Comparison of ENCODE assay signal across 1 cellular context in the genomic region with DNA sequence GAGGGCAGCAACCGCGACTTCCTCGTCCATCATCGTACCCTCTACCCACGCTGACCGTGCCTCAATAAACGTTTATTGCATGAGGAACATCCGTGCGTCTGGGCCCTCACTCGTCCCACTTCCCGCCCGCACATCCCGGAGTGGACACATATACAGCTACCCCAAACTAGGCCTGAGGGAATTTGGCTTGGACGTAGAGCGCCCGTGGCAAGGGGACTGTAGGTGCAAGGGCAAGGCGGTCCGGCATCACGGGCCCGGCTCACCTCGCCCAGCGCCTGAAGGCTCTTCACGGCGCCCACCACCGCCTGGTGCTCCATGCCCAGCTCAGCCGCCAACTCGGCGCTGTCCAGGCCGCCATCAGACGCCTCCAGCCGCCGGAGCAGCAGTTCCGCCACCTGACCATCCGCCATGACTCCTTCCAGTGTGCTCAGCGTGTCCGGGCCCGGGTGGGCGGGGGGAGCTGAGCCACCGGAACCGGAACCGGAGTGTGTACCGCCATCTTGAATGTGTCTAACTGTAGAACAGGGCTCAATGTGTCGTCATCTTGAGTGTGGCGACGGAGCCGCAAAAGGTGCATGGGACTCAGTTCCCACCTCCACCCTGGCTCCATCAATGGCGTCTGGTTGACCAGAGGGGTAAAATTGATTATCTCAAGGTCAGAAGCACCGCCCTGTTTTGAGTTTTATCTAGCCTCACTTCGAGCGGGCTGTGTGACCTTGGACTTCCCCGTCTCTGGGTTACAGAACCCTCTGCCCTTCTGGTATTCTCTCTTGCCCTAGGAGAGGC.
TF ChIP-seq lines count a peak whose summit lies in the region.

A gene (minus strand): TSS at position 425 of the 786 bp plus-strand sequence. CDS start 15 bp downstream, at position 410.

TF ChIP-seq in K562, 482 proteins besides CTCF, POLR2A, EP300 and RAD21 (continued from another document):
- TF ChIP-seq JUND (IDR thresholded peaks at IDR 0.05; ENCODE audit: borderline replicate concordance, low read depth, low read length) (peak; percentile 58; the same call in 1 of the 2 replicates), JUND (tag; IDR thresholded peaks at IDR 0.05; ENCODE audit: borderline replicate concordance, low read depth, low read length) (no peak; the same call in 2 of the 3 replicates), POLR2AphosphoS5 (IDR thresholded peaks at IDR 0.05; ENCODE audit: control insufficient read depth, insufficient read depth, low read depth, low read length) (peak; percentile 89), PCBP2 (IDR thresholded peaks at IDR 0.05; ENCODE audit: low read depth, low read length, poor library complexity, severe bottlenecking) (no peak), ELF4 (CRISPR knock-in tag; IDR thresholded peaks at IDR 0.05) (no peak), KLF13 (tag; IDR thresholded peaks at IDR 0.05; ENCODE audit: borderline replicate concordance, low read depth) (peak; percentile 43; the same call in 1 of the 2 replicates), KLF10 (CRISPR knock-in tag; IDR thresholded peaks at IDR 0.05) (no peak), HNRNPLL (IDR thresholded peaks at IDR 0.05; ENCODE audit: low read depth, low read length, poor library complexity, severe bottlenecking) (no peak), GTF2E2 (tag; IDR thresholded peaks at IDR 0.05) (peak; percentile 80; the same call in 1 of the 2 replicates), HLTF (IDR thresholded peaks at IDR 0.05) (no peak), ZBTB17 (CRISPR knock-in tag; IDR thresholded peaks at IDR 0.05) (no peak), ZNF347 (CRISPR knock-in tag; IDR thresholded peaks at IDR 0.05; ENCODE audit: low read depth) (no peak), POU5F1 (IDR thresholded peaks at IDR 0.05; ENCODE audit: borderline replicate concordance, low read depth, low read length, partially characterized antibody) (no peak), ILK (tag; IDR thresholded peaks at IDR 0.05; ENCODE audit: borderline replicate concordance, low read depth) (no peak)
- TF ChIP-seq, protein P1, sequence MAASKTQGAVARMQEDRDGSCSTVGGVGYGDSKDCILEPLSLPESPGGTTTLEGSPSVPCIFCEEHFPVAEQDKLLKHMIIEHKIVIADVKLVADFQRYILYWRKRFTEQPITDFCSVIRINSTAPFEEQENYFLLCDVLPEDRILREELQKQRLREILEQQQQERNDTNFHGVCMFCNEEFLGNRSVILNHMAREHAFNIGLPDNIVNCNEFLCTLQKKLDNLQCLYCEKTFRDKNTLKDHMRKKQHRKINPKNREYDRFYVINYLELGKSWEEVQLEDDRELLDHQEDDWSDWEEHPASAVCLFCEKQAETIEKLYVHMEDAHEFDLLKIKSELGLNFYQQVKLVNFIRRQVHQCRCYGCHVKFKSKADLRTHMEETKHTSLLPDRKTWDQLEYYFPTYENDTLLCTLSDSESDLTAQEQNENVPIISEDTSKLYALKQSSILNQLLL (CRISPR knock-in tag; IDR thresholded peaks at IDR 0.05; ENCODE audit: borderline replicate concordance) = no peak
- TF ChIP-seq, protein P2, sequence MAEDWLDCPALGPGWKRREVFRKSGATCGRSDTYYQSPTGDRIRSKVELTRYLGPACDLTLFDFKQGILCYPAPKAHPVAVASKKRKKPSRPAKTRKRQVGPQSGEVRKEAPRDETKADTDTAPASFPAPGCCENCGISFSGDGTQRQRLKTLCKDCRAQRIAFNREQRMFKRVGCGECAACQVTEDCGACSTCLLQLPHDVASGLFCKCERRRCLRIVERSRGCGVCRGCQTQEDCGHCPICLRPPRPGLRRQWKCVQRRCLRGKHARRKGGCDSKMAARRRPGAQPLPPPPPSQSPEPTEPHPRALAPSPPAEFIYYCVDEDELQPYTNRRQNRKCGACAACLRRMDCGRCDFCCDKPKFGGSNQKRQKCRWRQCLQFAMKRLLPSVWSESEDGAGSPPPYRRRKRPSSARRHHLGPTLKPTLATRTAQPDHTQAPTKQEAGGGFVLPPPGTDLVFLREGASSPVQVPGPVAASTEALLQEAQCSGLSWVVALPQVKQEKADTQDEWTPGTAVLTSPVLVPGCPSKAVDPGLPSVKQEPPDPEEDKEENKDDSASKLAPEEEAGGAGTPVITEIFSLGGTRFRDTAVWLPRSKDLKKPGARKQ (CRISPR knock-in tag; IDR thresholded peaks at IDR 0.05) = no peak
- TF ChIP-seq, protein P3, sequence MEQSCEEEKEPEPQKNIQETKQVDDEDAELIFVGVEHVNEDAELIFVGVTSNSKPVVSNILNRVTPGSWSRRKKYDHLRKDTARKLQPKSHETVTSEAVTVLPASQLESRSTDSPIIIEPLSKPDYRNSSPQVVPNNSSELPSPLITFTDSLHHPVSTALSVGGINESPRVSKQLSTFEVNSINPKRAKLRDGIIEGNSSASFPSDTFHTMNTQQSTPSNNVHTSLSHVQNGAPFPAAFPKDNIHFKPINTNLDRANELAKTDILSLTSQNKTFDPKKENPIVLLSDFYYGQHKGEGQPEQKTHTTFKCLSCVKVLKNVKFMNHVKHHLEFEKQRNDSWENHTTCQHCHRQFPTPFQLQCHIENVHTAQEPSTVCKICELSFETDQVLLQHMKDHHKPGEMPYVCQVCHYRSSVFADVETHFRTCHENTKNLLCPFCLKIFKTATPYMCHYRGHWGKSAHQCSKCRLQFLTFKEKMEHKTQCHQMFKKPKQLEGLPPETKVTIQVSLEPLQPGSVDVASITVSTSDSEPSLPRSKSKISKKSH (CRISPR knock-in tag; IDR thresholded peaks at IDR 0.05) = no peak
- TF ChIP-seq, protein P4, sequence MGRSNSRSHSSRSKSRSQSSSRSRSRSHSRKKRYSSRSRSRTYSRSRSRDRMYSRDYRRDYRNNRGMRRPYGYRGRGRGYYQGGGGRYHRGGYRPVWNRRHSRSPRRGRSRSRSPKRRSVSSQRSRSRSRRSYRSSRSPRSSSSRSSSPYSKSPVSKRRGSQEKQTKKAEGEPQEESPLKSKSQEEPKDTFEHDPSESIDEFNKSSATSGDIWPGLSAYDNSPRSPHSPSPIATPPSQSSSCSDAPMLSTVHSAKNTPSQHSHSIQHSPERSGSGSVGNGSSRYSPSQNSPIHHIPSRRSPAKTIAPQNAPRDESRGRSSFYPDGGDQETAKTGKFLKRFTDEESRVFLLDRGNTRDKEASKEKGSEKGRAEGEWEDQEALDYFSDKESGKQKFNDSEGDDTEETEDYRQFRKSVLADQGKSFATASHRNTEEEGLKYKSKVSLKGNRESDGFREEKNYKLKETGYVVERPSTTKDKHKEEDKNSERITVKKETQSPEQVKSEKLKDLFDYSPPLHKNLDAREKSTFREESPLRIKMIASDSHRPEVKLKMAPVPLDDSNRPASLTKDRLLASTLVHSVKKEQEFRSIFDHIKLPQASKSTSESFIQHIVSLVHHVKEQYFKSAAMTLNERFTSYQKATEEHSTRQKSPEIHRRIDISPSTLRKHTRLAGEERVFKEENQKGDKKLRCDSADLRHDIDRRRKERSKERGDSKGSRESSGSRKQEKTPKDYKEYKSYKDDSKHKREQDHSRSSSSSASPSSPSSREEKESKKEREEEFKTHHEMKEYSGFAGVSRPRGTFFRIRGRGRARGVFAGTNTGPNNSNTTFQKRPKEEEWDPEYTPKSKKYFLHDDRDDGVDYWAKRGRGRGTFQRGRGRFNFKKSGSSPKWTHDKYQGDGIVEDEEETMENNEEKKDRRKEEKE (IDR thresholded peaks at IDR 0.05; ENCODE audit: borderline replicate concordance in 1 of 2, control insufficient read depth in 1 of 2, low read depth in 2 of 2, low read length in 1 of 2) = no peak
- TF ChIP-seq, protein P5, sequence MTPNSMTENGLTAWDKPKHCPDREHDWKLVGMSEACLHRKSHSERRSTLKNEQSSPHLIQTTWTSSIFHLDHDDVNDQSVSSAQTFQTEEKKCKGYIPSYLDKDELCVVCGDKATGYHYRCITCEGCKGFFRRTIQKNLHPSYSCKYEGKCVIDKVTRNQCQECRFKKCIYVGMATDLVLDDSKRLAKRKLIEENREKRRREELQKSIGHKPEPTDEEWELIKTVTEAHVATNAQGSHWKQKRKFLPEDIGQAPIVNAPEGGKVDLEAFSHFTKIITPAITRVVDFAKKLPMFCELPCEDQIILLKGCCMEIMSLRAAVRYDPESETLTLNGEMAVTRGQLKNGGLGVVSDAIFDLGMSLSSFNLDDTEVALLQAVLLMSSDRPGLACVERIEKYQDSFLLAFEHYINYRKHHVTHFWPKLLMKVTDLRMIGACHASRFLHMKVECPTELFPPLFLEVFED (CRISPR knock-in tag; conservative IDR thresholded peaks at IDR 0.05) = no peak
- TF ChIP-seq, protein P6, sequence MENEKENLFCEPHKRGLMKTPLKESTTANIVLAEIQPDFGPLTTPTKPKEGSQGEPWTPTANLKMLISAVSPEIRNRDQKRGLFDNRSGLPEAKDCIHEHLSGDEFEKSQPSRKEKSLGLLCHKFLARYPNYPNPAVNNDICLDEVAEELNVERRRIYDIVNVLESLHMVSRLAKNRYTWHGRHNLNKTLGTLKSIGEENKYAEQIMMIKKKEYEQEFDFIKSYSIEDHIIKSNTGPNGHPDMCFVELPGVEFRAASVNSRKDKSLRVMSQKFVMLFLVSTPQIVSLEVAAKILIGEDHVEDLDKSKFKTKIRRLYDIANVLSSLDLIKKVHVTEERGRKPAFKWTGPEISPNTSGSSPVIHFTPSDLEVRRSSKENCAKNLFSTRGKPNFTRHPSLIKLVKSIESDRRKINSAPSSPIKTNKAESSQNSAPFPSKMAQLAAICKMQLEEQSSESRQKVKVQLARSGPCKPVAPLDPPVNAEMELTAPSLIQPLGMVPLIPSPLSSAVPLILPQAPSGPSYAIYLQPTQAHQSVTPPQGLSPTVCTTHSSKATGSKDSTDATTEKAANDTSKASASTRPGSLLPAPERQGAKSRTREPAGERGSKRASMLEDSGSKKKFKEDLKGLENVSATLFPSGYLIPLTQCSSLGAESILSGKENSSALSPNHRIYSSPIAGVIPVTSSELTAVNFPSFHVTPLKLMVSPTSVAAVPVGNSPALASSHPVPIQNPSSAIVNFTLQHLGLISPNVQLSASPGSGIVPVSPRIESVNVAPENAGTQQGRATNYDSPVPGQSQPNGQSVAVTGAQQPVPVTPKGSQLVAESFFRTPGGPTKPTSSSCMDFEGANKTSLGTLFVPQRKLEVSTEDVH (IDR thresholded peaks at IDR 0.05; ENCODE audit: low read depth, partially characterized antibody) = peak; percentile 55
- TF ChIP-seq, protein P7, sequence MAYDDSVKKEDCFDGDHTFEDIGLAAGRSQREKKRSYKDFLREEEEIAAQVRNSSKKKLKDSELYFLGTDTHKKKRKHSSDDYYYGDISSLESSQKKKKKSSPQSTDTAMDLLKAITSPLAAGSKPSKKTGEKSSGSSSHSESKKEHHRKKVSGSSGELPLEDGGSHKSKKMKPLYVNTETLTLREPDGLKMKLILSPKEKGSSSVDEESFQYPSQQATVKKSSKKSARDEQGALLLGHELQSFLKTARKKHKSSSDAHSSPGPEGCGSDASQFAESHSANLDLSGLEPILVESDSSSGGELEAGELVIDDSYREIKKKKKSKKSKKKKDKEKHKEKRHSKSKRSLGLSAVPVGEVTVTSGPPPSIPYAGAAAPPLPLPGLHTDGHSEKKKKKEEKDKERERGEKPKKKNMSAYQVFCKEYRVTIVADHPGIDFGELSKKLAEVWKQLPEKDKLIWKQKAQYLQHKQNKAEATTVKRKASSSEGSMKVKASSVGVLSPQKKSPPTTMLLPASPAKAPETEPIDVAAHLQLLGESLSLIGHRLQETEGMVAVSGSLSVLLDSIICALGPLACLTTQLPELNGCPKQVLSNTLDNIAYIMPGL (CRISPR knock-in tag; IDR thresholded peaks at IDR 0.05) = peak; percentile 46; the same call in 1 of the 2 replicates
- TF ChIP-seq, protein P8, sequence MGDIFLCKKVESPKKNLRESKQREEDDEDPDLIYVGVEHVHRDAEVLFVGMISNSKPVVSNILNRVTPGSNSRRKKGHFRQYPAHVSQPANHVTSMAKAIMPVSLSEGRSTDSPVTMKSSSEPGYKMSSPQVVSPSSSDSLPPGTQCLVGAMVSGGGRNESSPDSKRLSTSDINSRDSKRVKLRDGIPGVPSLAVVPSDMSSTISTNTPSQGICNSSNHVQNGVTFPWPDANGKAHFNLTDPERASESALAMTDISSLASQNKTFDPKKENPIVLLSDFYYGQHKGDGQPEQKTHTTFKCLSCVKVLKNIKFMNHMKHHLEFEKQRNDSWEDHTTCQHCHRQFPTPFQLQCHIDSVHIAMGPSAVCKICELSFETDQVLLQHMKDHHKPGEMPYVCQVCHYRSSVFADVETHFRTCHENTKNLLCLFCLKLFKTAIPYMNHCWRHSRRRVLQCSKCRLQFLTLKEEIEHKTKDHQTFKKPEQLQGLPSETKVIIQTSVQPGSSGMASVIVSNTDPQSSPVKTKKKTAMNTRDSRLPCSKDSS (IDR thresholded peaks at IDR 0.05; ENCODE audit: low read depth, partially characterized antibody) = no peak
